ENCODE assay signal across 16 cellular contexts in genomic region chr9:107644774-107645463, GRCh38.
DNase-seq lines count a peak whose midpoint lies in the region; ATAC-seq lines count a peak whose summit lies in the region.
"Had no signal": no experiment of that assay in that cellular context is flagged by ENCODE, and none has a peak within 500 bp of the region (broad histone marks: within the 10 kb centered on the region; RNA-seq: fewer than 3 reads in every experiment).

No MANE protein-coding gene starts in this region.

- peaks cover 22% of the 10 kb centered on the region for H3K27me3 Mint-ChIP-seq in activated T-helper 17 cell treated with anti-CD3 and anti-CD28 coated beads, Interleukin-2, amount 50 U/mL, for 72 hours

- no peaks in the 10 kb centered on the region for H3K4me1 Mint-ChIP-seq in activated T-helper 17 cell treated with anti-CD3 and anti-CD28 coated beads, Interleukin-2, amount 50 U/mL, for 72 hours
- H3K4me1 Mint-ChIP-seq: activated naive CD4-positive, alpha-beta T cell treated with anti-CD3 and anti-CD28 coated beads, Interleukin-2, amount 10 ng/mL, durations not matched to agents 7 days and 5 days had no signal

- intact Hi-C loops in sciatic nerve (cut with DNase I), result no loop called here

- no peak overlapping the region for H3K4me3 Mint-ChIP-seq in activated T-helper 17 cell treated with anti-CD3 and anti-CD28 coated beads, Interleukin-2, amount 50 U/mL, for 72 hours
- H3K4me3 Mint-ChIP-seq: activated CD8-positive, alpha-beta T cell treated with anti-CD3 and anti-CD28 coated beads, Interleukin-2, amount 10 ng/mL, durations not matched to agents 7 days and 5 days; activated naive CD4-positive, alpha-beta T cell treated with anti-CD3 and anti-CD28 coated beads, Interleukin-2, amount 10 ng/mL, durations not matched to agents 7 days and 5 days had no signal

- H3K27ac Mint-ChIP-seq in activated T-helper 17 cell treated with anti-CD3 and anti-CD28 coated beads, Interleukin-2, amount 50 U/mL, for 72 hours, result no peak overlapping the region
- H3K27ac Mint-ChIP-seq: activated CD8-positive, alpha-beta T cell treated with anti-CD3 and anti-CD28 coated beads, Interleukin-2, amount 10 ng/mL, durations not matched to agents 7 days and 5 days; activated naive CD4-positive, alpha-beta T cell treated with anti-CD3 and anti-CD28 coated beads, Interleukin-2, amount 10 ng/mL, durations not matched to agents 7 days and 5 days had no signal

- no peaks in the 10 kb centered on the region for H3K36me3 Mint-ChIP-seq in activated T-helper 17 cell treated with anti-CD3 and anti-CD28 coated beads, Interleukin-2, amount 50 U/mL, for 72 hours (ENCODE audit: low read depth)
- H3K36me3 Mint-ChIP-seq: activated naive CD4-positive, alpha-beta T cell treated with anti-CD3 and anti-CD28 coated beads, Interleukin-2, amount 10 ng/mL, durations not matched to agents 7 days and 5 days had no signal

- peak; percentile 49 for DNase-seq in CD1c-positive myeloid dendritic cell (ENCODE audit: extremely low spot score)
- peak; percentile 76 for DNase-seq in dermis blood vessel endothelial cell
- DNase-seq in left lobe of liver (ENCODE audit: low spot score), result peak; percentile 69
- no peak for DNase-seq in sciatic nerve (ENCODE audit: low spot score)
- DNase-seq in NCI-H526 (lab: John Stamatoyannopoulos, UW), result no peak
- DNase-seq in NCI-H1694 treated with DMSO at 0.1 percent for 48 hours (lab: John Stamatoyannopoulos, UW), result no peak
- DNase-seq: activated CD8-positive, alpha-beta T cell treated with anti-CD3 and anti-CD28 coated beads, Interleukin-2, amount 10 ng/mL, durations not matched to agents 7 days and 5 days; activated naive CD4-positive, alpha-beta T cell treated with anti-CD3 and anti-CD28 coated beads, Interleukin-2, amount 10 ng/mL, durations not matched to agents 7 days and 5 days; AML-193; central memory CD4-positive, alpha-beta T cell; H7; NCI-H1048; NCI-H446 treated with DMSO at 0.1 percent for 48 hours; T1000 had no signal

- H3K9me3 Mint-ChIP-seq in activated T-helper 17 cell treated with anti-CD3 and anti-CD28 coated beads, Interleukin-2, amount 50 U/mL, for 72 hours, result no peaks in the 10 kb centered on the region
- H3K9me3 Mint-ChIP-seq: activated naive CD4-positive, alpha-beta T cell treated with anti-CD3 and anti-CD28 coated beads, Interleukin-2, amount 10 ng/mL, durations not matched to agents 7 days and 5 days had no signal

- ATAC-seq in left lobe of liver (peak; percentile 89), sciatic nerve (peak; percentile 84), GM21367 (IDR thresholded peaks at IDR 0.05; ENCODE audit: unreplicated experiment) (no peak)
- no peak for ATAC-seq in activated T-helper 17 cell treated with anti-CD3 and anti-CD28 coated beads, Interleukin-2, amount 50 U/mL, for 72 hours (replicated peaks)
- ATAC-seq: activated CD8-positive, alpha-beta T cell treated with anti-CD3 and anti-CD28 coated beads, Interleukin-2, amount 10 ng/mL, durations not matched to agents 7 days and 5 days had no signal

Comparison
In these comparisons a context has a peak if more than half of its experiments do, and no peak if none do; other contexts are left out.
1. DNase-seq: peak in CD1c-positive myeloid dendritic cell (single experiment), dermis blood vessel endothelial cell (single experiment) and left lobe of liver (single experiment); none in sciatic nerve (single experiment), NCI-H526 (0 of 2) and NCI-H1694 treated with DMSO at 0.1 percent for 48 hours (single experiment).
2. ATAC-seq: peak in left lobe of liver (single experiment) and sciatic nerve (single experiment); none in GM21367 (single experiment) and activated T-helper 17 cell treated with anti-CD3 and anti-CD28 coated beads, Interleukin-2, amount 50 U/mL, for 72 hours (single experiment).